Comparison of ENCODE assay signal across 22 cellular contexts in the genomic region with DNA sequence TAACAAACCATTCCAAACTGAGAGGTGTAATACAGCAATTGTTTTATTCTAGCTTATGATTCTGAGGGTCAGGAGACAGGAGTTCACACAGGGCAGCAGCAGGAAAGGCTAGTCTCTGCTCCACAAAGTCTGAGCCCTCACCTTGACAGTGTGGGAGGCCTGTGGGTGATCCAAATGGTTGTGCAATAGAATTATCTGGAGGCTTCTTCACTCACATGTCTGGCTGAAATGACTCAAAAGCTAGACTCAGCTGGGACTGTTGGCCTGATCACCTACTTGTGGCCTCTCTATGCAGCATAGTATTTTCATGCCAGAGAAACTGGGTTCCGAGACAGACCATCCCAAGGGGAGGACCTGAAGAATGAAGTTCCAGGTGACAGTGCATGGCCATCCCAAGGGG.
DNase-seq lines count a peak whose midpoint lies in the region; ATAC-seq, FAIRE-seq and TF ChIP-seq lines count a peak whose summit lies in the region.
"Had no signal": no experiment of that assay in that cellular context is flagged by ENCODE, and none has a peak within 500 bp of the region (broad histone marks: within the 10 kb centered on the region; RNA-seq: fewer than 3 reads in every experiment).

No MANE protein-coding gene starts in this region.

- peak; percentile 5 for DNase-seq in bronchial epithelial cell (ENCODE audit: low read depth)
- peak; percentile 3 for DNase-seq in fibroblast of mammary gland (ENCODE audit: low read depth)
- no peak for DNase-seq in RCC 7860 (ENCODE audit: low spot score)
- no peak for DNase-seq in psoas muscle
- no peak for DNase-seq in 8988T
- DNase-seq in foreskin melanocyte, result no peak
- DNase-seq: CD4-positive, alpha-beta T cell; CD8-positive, alpha-beta memory T cell; DMS 273 treated with DMSO at 0.1 percent for 48 hours; DMS79; EL; GDM1; GM23248; H7; HCEC 1CT had no signal

- H3K36me3 ChIP-seq in BLaER1, result no peaks in the 10 kb centered on the region
- H3K36me3 ChIP-seq in bronchial epithelial cell (ENCODE audit: control insufficient read depth, insufficient read depth, low read length), result no peaks in the 10 kb centered on the region
- H3K36me3 ChIP-seq in psoas muscle (ENCODE audit: insufficient read depth in 1 of 2, low read depth in 1 of 2), result no peaks in the 10 kb centered on the region

- no peak overlapping the region for H3K9ac ChIP-seq in BLaER1
- H3K9ac ChIP-seq: GM23248 had no signal

- FAIRE-seq in bronchial epithelial cell (lab: Jason Lieb, UNC) (no peak), RCC 7860 (lab: Jason Lieb, UNC) (no peak)
- FAIRE-seq: D721Med, GM12878, GM19239, H1 had no signal

- H3K27me3 ChIP-seq in BLaER1 (no peaks in the 10 kb centered on the region), bronchial epithelial cell (ENCODE audit: control insufficient read depth, insufficient read depth, low read length) (peaks cover 4% of the 10 kb centered on the region), psoas muscle (ENCODE audit: insufficient read depth in 3 of 3, low read length in 2 of 3) (no peaks in the 10 kb centered on the region)

- ATAC-seq in HG02884 (IDR thresholded peaks at IDR 0.05; ENCODE audit: unreplicated experiment) (peak; percentile 61), psoas muscle (no peak)
- ATAC-seq: GM12878 had no signal

- H3K4me1 ChIP-seq in BLaER1, result peaks cover 7% of the 10 kb centered on the region
- no peaks in the 10 kb centered on the region for H3K4me1 ChIP-seq in psoas muscle

- H3K27ac ChIP-seq in BLaER1, result no peak overlapping the region
- H3K27ac ChIP-seq in psoas muscle, result no peak overlapping the region
- H3K27ac ChIP-seq: C4-2B, GM23248 had no signal

- TF ChIP-seq CTCF in bronchial epithelial cell (IDR thresholded peaks at IDR 0.05; ENCODE audit: insufficient read depth, low read length, severe bottlenecking) (no peak), fibroblast of mammary gland (conservative IDR thresholded peaks at IDR 0.05; ENCODE audit: control insufficient read depth, insufficient read depth, low read depth, low read length) (no peak), psoas muscle (IDR thresholded peaks at IDR 0.05) (no peak)

- peak overlapping the region; percentile 25; the same call in 1 of the 2 replicates for H3K4me2 ChIP-seq in BLaER1

- intact Hi-C loops in psoas muscle (cut with DNase I), result no loop called here

- H4K20me1 ChIP-seq in BLaER1, result no peaks in the 10 kb centered on the region

- H3K9me3 ChIP-seq in BLaER1 (no peaks in the 10 kb centered on the region), psoas muscle (no peaks in the 10 kb centered on the region)

- H3K4me3 ChIP-seq in BLaER1 (no peak overlapping the region), bronchial epithelial cell (ENCODE audit: low read depth, low read length) (no peak overlapping the region), fibroblast of mammary gland (ENCODE audit: control insufficient read depth, low read depth, low read length) (no peak overlapping the region), psoas muscle (no peak overlapping the region)
- H3K4me3 ChIP-seq: GM12878, GM23248 had no signal

- WGBS in psoas muscle, 3 donors, result 88 to 95% (median 89%) methylated on average over 1 of the region's 1 CpG

Comparison
In these comparisons a context has a peak if more than half of its experiments do, and no peak if none do; other contexts are left out.
1. DNase-seq: peak in bronchial epithelial cell (single experiment) and fibroblast of mammary gland (single experiment); none in RCC 7860 (single experiment), psoas muscle (0 of 2), 8988T (single experiment) and foreskin melanocyte (single experiment).